2 cellular contexts compared by ENCODE assay signal in the genomic region with DNA sequence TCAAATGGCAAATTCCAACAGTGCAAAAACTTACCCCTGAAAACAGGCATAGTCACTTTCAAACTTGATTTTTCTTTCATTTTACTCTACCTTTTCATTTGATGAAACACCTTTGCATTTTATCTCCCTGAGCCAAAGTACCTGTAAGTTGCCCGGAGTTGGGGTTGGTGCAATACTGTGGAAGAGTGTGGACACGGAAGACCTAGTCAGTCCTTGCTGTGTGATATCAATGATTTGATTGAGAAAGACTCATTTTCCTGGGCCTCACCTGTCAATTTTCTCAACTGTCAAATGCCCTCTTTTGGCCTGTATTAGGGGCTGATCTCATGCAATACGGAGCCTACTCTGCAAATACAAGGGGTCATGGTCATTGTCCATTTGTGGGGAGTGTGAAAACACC.
TF ChIP-seq lines count a peak whose summit lies in the region.

No MANE protein-coding gene starts in this region.

TF ChIP-seq in liver, 16 proteins besides CTCF, POLR2A, EP300 and RAD21:
- peak; percentile 23 for TF ChIP-seq SP1 (IDR thresholded peaks at IDR 0.05)
- TF ChIP-seq NR2F2 (IDR thresholded peaks at IDR 0.05) = no peak
- peak; percentile 46 to 56 for TF ChIP-seq RXRA (IDR thresholded peaks at IDR 0.05)
- peak in 1 of 2 donors; percentile 44 for TF ChIP-seq JUND (IDR thresholded peaks at IDR 0.05)
- TF ChIP-seq TAF1 (conservative IDR thresholded peaks at IDR 0.05) = no peak
- TF ChIP-seq HNF4A (conservative IDR thresholded peaks at IDR 0.05) = peak in 1 of 2 donors; percentile 23
- TF ChIP-seq, protein P1, sequence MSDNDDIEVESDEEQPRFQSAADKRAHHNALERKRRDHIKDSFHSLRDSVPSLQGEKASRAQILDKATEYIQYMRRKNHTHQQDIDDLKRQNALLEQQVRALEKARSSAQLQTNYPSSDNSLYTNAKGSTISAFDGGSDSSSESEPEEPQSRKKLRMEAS (IDR thresholded peaks at IDR 0.05) = peak; percentile 14

TF ChIP-seq in HepG2, 621 proteins besides CTCF, POLR2A, EP300 and RAD21:
- no peak for TF ChIP-seq IKZF1 (IDR thresholded peaks at IDR 0.05)
- TF ChIP-seq MYNN (CRISPR knock-in tag; IDR thresholded peaks at IDR 0.05; ENCODE audit: low read depth) = no peak
- no peak for TF ChIP-seq PHF5A (CRISPR knock-in tag; IDR thresholded peaks at IDR 0.05; ENCODE audit: low read depth, unreplicated experiment)
- TF ChIP-seq ZNF263 (CRISPR knock-in tag; IDR thresholded peaks at IDR 0.05) = no peak
- TF ChIP-seq, protein P2, sequence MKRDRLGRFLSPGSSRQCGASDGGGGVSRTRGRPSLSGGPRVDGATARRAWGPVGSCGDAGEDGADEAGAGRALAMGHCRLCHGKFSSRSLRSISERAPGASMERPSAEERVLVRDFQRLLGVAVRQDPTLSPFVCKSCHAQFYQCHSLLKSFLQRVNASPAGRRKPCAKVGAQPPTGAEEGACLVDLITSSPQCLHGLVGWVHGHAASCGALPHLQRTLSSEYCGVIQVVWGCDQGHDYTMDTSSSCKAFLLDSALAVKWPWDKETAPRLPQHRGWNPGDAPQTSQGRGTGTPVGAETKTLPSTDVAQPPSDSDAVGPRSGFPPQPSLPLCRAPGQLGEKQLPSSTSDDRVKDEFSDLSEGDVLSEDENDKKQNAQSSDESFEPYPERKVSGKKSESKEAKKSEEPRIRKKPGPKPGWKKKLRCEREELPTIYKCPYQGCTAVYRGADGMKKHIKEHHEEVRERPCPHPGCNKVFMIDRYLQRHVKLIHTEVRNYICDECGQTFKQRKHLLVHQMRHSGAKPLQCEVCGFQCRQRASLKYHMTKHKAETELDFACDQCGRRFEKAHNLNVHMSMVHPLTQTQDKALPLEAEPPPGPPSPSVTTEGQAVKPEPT (CRISPR knock-in tag; IDR thresholded peaks at IDR 0.05; ENCODE audit: low read depth) = no peak
- no peak for TF ChIP-seq ELF3 (CRISPR knock-in tag; IDR thresholded peaks at IDR 0.05)
- no peak for TF ChIP-seq NR2F2 (IDR thresholded peaks at IDR 0.05; ENCODE audit: borderline replicate concordance, low read depth)
- TF ChIP-seq NFYC (CRISPR knock-in tag; IDR thresholded peaks at IDR 0.05) = no peak
- TF ChIP-seq MED1 (CRISPR knock-in tag; IDR thresholded peaks at IDR 0.05) = no peak
TF ChIP-seq in HepG2: peak in this region for 0.
